Comparison of ENCODE assay signal across 8 cellular contexts in the genomic region with DNA sequence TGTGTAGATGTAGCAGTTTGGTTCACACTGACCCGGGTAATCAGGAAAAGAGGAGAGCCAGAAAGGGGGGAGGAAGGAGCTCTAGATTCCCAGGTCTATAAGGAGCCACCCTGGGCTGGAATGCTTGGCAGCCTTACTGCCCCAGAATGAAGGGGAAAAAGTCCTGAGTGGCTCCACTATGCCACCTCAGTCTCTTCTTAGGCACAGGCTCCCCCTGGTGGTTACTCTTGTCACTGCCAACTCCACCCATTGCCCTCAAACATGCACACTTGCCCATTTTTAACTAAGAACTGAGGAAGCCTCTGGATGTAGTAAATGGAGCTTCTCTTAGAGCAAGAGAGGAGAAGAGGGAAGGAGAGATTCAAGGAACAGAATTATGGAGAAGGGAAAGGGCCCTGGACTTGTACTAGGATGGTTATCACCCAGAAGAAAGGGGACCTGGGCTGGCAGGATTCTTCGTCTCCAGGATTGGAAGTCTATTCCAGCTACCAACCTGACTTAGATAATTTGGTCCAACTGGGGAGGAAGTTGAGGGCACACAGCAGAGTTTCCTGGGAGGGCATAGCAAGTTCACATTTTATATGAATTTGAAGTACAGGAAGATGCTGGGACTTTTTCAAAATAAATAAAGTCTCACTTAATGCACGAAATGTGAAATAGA. TPM values are rescaled to one million over a fixed set of nuclear protein-coding genes. Genes with fewer than 3 reads are reported as not detected.
DNase-seq lines count a peak whose midpoint lies in the region; ATAC-seq lines count a peak whose summit lies in the region.

No MANE protein-coding gene starts in this region.

- intact Hi-C loops in left cardiac atrium (cut with DNase I) = loop anchor here in 1 of 2 donors (5.0 kb wide), 2 partner anchors 44 to 236 kb away; no protein-coding TSS in a partner anchor

- no peaks in the 10 kb centered on the region for H3K4me1 Mint-ChIP-seq in activated naive CD8-positive, alpha-beta T cell treated with anti-CD3 and anti-CD28 coated beads, Interleukin-2, amount 50 U/mL, for 24 hours

- H3K9me3 Mint-ChIP-seq in activated naive CD8-positive, alpha-beta T cell treated with anti-CD3 and anti-CD28 coated beads, Interleukin-2, amount 50 U/mL, for 24 hours = no peaks in the 10 kb centered on the region

- H3K27me3 Mint-ChIP-seq in activated naive CD8-positive, alpha-beta T cell treated with anti-CD3 and anti-CD28 coated beads, Interleukin-2, amount 50 U/mL, for 24 hours = no peaks in the 10 kb centered on the region

- H3K27ac Mint-ChIP-seq in activated naive CD8-positive, alpha-beta T cell treated with anti-CD3 and anti-CD28 coated beads, Interleukin-2, amount 50 U/mL, for 24 hours = no peak overlapping the region

- ATAC-seq in activated naive CD8-positive, alpha-beta T cell treated with anti-CD3 and anti-CD28 coated beads, Interleukin-2, amount 50 U/mL, for 24 hours = peak; percentile 88
- ATAC-seq in left cardiac atrium = peak; percentile 86 to 88
- ATAC-seq in GM19035 (IDR thresholded peaks at IDR 0.05; ENCODE audit: unreplicated experiment) = no peak

- no peaks in the 10 kb centered on the region for H3K36me3 Mint-ChIP-seq in activated naive CD8-positive, alpha-beta T cell treated with anti-CD3 and anti-CD28 coated beads, Interleukin-2, amount 50 U/mL, for 24 hours (ENCODE audit: low read depth)

- H3K4me3 Mint-ChIP-seq in activated naive CD8-positive, alpha-beta T cell treated with anti-CD3 and anti-CD28 coated beads, Interleukin-2, amount 50 U/mL, for 24 hours = no peak overlapping the region

- DNase-seq in activated gamma-delta T cell treated with Interleukin-2 at 50 U/mL for 16 hours = peak; percentile 83
- no peak for DNase-seq in activated gamma-delta T cell (lab: John Stamatoyannopoulos, UW)
- DNase-seq in NCI-H128 (lab: John Stamatoyannopoulos, UW; ENCODE audit: unreplicated experiment) = peak; percentile 41
- peak; percentile 47 to 80 (median 70) for DNase-seq in T-helper 1 cell
- peak; percentile 83 for DNase-seq in activated naive CD8-positive, alpha-beta T cell treated with anti-CD3 and anti-CD28 coated beads, Interleukin-2, amount 50 U/mL, for 24 hours
- DNase-seq in left cardiac atrium = peak; percentile 82
- DNase-seq in retina = peak; percentile 79

RNA-seq across cellular contexts. Expression of gene HPS6, which starts 7.8 kb away (rescaled TPM):
- total RNA-seq in left cardiac atrium = 10 to 100 TPM; 10.1 to 12.1 TPM

RNA-seq across cellular contexts. Expression of gene ARMH3, which starts 17.0 kb away (rescaled TPM):
- 10 to 100 TPM; 28.8 to 33.7 TPM for total RNA-seq in left cardiac atrium

RNA-seq across cellular contexts. Expression of gene LDB1, which starts 47.2 kb away (rescaled TPM):
- 10 to 100 TPM; 44.3 to 48.6 TPM for total RNA-seq in left cardiac atrium

RNA-seq across cellular contexts. Expression of gene PPRC1, which starts 59.8 kb away (rescaled TPM):
- 10 to 100 TPM; 11.2 to 29.5 TPM for total RNA-seq in left cardiac atrium
